Comparison of ENCODE assay signal across 17 cellular contexts in the genomic region with DNA sequence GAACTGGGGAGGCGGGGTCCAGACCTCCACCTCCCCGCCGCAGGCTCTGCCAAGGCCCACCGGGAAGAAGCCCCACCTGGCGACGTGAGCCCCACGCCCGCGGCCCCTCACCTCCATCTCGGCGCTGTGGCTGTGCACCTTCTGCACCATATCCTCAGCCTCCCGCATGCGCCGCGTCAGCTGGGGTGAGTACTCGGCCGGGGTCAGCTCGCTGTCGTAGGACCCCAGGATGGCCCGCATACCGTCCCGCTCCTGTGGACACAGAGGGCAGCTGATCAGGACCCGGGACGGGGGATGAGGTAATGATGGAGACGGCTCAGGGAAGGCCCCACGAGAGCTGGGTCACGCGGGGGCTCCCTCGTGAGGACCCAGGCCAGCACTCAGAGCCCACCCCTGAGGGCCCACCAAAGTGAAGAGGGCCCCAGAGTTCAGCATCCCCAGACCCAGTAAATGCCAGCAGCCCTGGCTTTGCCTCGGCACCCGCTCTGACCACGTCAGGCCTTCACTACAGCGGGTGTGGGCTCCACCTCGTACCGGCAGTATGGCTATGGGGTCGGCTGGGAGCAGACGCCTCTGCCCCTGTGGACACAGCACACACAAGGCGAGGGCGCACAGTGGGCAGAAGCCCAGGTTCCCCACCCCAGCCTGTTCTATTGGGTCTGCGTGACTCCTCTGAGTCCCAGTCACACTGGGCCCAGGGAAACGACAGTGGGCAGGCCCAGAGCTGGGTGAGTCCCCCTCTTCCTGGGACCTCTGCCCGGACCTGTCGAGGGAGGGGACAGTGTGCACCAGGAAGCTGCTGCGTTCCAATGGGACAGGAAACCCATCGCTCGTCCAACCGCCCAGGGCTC.
DNase-seq lines count a peak whose midpoint lies in the region; ATAC-seq, FAIRE-seq and TF ChIP-seq lines count a peak whose summit lies in the region.
"Had no signal": no experiment of that assay in that cellular context is flagged by ENCODE, and none has a peak within 500 bp of the region (broad histone marks: within the 10 kb centered on the region; RNA-seq: fewer than 3 reads in every experiment).

No MANE protein-coding gene starts in this region.

- H3K79me2 ChIP-seq in PC-9 (ENCODE audit: low read depth), result no peaks in the 10 kb centered on the region

- no peaks in the 10 kb centered on the region for H3K27me3 ChIP-seq in HUES6 (ENCODE audit: control insufficient read depth, insufficient read depth, low read length)
- no peaks in the 10 kb centered on the region for H3K27me3 ChIP-seq in PC-9 (ENCODE audit: insufficient read depth, low read depth)
- H3K27me3 ChIP-seq: MG63, thyroid gland had no signal

- peaks cover 3% of the 10 kb centered on the region for H4K20me1 ChIP-seq in PC-9 (ENCODE audit: insufficient read depth)

- POLR2A ChIA-PET in PC-9 (lab: Charles Lee; ENCODE audit: unreplicated experiment), result interaction anchor here (0.5 kb wide), 1 partner anchor 899 kb away, joined by 6 read pairs; no protein-coding TSS in a partner anchor

- H3K4me2 ChIP-seq in PC-9, result no peak overlapping the region

- H3F3A ChIP-seq in PC-9 (ENCODE audit: insufficient read depth, low read depth), result no peaks in the 10 kb centered on the region

- no peak overlapping the region for H3K4me3 Mint-ChIP-seq in chondrocyte (ENCODE audit: unreplicated experiment)
- H3K4me3 Mint-ChIP-seq in activated T-cell treated with anti-CD3 and anti-CD28 coated beads, Interleukin-2, amount 50 U/mL, for 24 hours, result no peak overlapping the region
- H3K4me3 Mint-ChIP-seq: naive thymus-derived CD8-positive, alpha-beta T cell; stimulated activated memory B cell treated with anti-CD40 and anti-IgM and Interleukin-4, amounts not matched to agents 10 μg/mL and 1 μg/mL and 100 μg/mL, for 72 hours; T-cell had no signal

- intact Hi-C loops in kidney (cut with DNase I), result no loop called here
- intact Hi-C loops in sciatic nerve (cut with DNase I), result no loop called here
- intact Hi-C loops in PC-9 (cut with micrococcal nuclease; ENCODE audit: unreplicated experiment), result no loop called here

- H3K27me3 Mint-ChIP-seq in chondrocyte (ENCODE audit: low read depth), result no peaks in the 10 kb centered on the region
- no peaks in the 10 kb centered on the region for H3K27me3 Mint-ChIP-seq in activated T-cell treated with anti-CD3 and anti-CD28 coated beads, Interleukin-2, amount 50 U/mL, for 24 hours
- H3K27me3 Mint-ChIP-seq: naive thymus-derived CD8-positive, alpha-beta T cell; stimulated activated memory B cell treated with anti-CD40 and anti-IgM and Interleukin-4, amounts not matched to agents 10 μg/mL and 1 μg/mL and 100 μg/mL, for 72 hours; T-cell had no signal

- CTCF ChIA-PET in PC-9 (lab: Charles Lee), result interaction anchor here (0.6 kb wide), 1 partner anchor 928 kb away, joined by 6 read pairs; no protein-coding TSS in a partner anchor

- no peak overlapping the region for H2AFZ ChIP-seq in PC-9

- TF ChIP-seq CTCF in chondrocyte (IDR thresholded peaks at IDR 0.05) (no peak), kidney (IDR thresholded peaks at IDR 0.05; ENCODE audit: borderline replicate concordance, extremely low read depth, insufficient read depth) (no peak), PC-9 (conservative IDR thresholded peaks at IDR 0.05) (no peak)

- no peaks in the 10 kb centered on the region for H3K36me3 Mint-ChIP-seq in chondrocyte (ENCODE audit: low read depth)
- H3K36me3 Mint-ChIP-seq in activated T-cell treated with anti-CD3 and anti-CD28 coated beads, Interleukin-2, amount 50 U/mL, for 24 hours (ENCODE audit: low read depth), result peaks cover 18% of the 10 kb centered on the region

- no peaks in the 10 kb centered on the region for H3K9me3 Mint-ChIP-seq in chondrocyte (ENCODE audit: low read depth)
- no peaks in the 10 kb centered on the region for H3K9me3 Mint-ChIP-seq in activated T-cell treated with anti-CD3 and anti-CD28 coated beads, Interleukin-2, amount 50 U/mL, for 24 hours
- H3K9me3 Mint-ChIP-seq: naive thymus-derived CD8-positive, alpha-beta T cell; stimulated activated memory B cell treated with anti-CD40 and anti-IgM and Interleukin-4, amounts not matched to agents 10 μg/mL and 1 μg/mL and 100 μg/mL, for 72 hours; T-cell had no signal

- ATAC-seq in sciatic nerve, result no peak
- ATAC-seq in GM19395 (IDR thresholded peaks at IDR 0.05; ENCODE audit: unreplicated experiment), result no peak
- ATAC-seq: naive thymus-derived CD8-positive, alpha-beta T cell; stimulated activated memory B cell treated with anti-CD40 and anti-IgM and Interleukin-4, amounts not matched to agents 10 μg/mL and 1 μg/mL and 100 μg/mL, for 72 hours; T-cell had no signal

- peaks cover 8% of the 10 kb centered on the region; the same call in 1 of the 2 replicates for H3K4me1 ChIP-seq in HUES6 (ENCODE audit: control insufficient read depth, insufficient read depth, low read length)
- H3K4me1 ChIP-seq in kidney (ENCODE audit: control insufficient read depth in 1 of 2, insufficient read depth in 1 of 2, low read depth in 1 of 2, low read length in 2 of 2), result no peaks in the 10 kb centered on the region
- 0 out of 2 replicates have a peak, but pooled peaks cover 3% of the 10 kb centered on the region for H3K4me1 ChIP-seq in PC-9 (replicated peaks; ENCODE audit: insufficient read depth)

- H3K4me3 ChIP-seq in HUES6 (ENCODE audit: low read depth, low read length), result no peak overlapping the region
- no peak overlapping the region for H3K4me3 ChIP-seq in kidney (ENCODE audit: low read length in 2 of 2)
- H3K4me3 ChIP-seq in PC-9, result no peak overlapping the region
- H3K4me3 ChIP-seq: MG63, thyroid gland had no signal

- BruUV-seq in PC-9 (replicated peaks; lab: Mats Ljungman, UMichigan), result no TSS peak

- no peak for FAIRE-seq in kidney (lab: Jason Lieb, UNC)
- FAIRE-seq: astrocyte, colon had no signal

- H3K9ac ChIP-seq in HUES6 (ENCODE audit: low read length), result peak overlapping the region; percentile 39
- H3K9ac ChIP-seq in kidney (ENCODE audit: low read length in 2 of 2), result no peak overlapping the region

- H3K36me3 ChIP-seq in HUES6 (ENCODE audit: control insufficient read depth, insufficient read depth, low read length), result peaks cover 9% of the 10 kb centered on the region; the same call in 1 of the 2 replicates
- no peaks in the 10 kb centered on the region for H3K36me3 ChIP-seq in kidney (ENCODE audit: control insufficient read depth in 1 of 2, insufficient read depth in 2 of 2, low read length in 2 of 2)
- H3K36me3 ChIP-seq in PC-9 (ENCODE audit: low read depth), result no peaks in the 10 kb centered on the region
- H3K36me3 ChIP-seq: MG63, thyroid gland had no signal

- no peak overlapping the region for H3K27ac Mint-ChIP-seq in chondrocyte (ENCODE audit: unreplicated experiment)
- no peak overlapping the region for H3K27ac Mint-ChIP-seq in activated T-cell treated with anti-CD3 and anti-CD28 coated beads, Interleukin-2, amount 50 U/mL, for 24 hours
- H3K27ac Mint-ChIP-seq: naive thymus-derived CD8-positive, alpha-beta T cell; stimulated activated memory B cell treated with anti-CD40 and anti-IgM and Interleukin-4, amounts not matched to agents 10 μg/mL and 1 μg/mL and 100 μg/mL, for 72 hours; T-cell had no signal

- H3K27ac ChIP-seq in HUES6 (ENCODE audit: low read depth, low read length) (0 out of 2 replicates have a peak overlapping the region, but pooled peaks have one; percentile 47), kidney (ENCODE audit: low read depth in 2 of 2, low read length in 2 of 2) (no peak overlapping the region), PC-9 (no peak overlapping the region)
- H3K27ac ChIP-seq: thyroid gland had no signal

- H3K9me2 ChIP-seq in PC-9 (ENCODE audit: insufficient read depth), result no peaks in the 10 kb centered on the region

- DNase-seq in chondrocyte (ENCODE audit: low spot score) (peak; percentile 81), kidney (peak; percentile 70), sciatic nerve (ENCODE audit: low spot score) (peak; percentile 51), PC-9 (no peak)
- DNase-seq in activated T-cell treated with anti-CD3 and anti-CD28 coated beads, Interleukin-2, amount 50 U/mL, for 24 hours, result no peak
- DNase-seq: activated CD4-positive, alpha-beta T cell treated with anti-CD3 and anti-CD28 coated beads for 48 hours; IMR-90; mesenchymal stem cell; MG63; T-cell; thyroid gland had no signal

- H3K9me3 ChIP-seq in HUES6 (ENCODE audit: control insufficient read depth, insufficient read depth, low read depth, low read length) (no peaks in the 10 kb centered on the region), kidney (ENCODE audit: control insufficient read depth in 1 of 2, low read length in 2 of 2) (no peaks in the 10 kb centered on the region), PC-9 (ENCODE audit: insufficient read depth, low read depth) (no peaks in the 10 kb centered on the region)
- H3K9me3 ChIP-seq: MG63, thyroid gland had no signal

- H3K4me1 Mint-ChIP-seq in chondrocyte (ENCODE audit: low read depth), result peaks cover 25% of the 10 kb centered on the region
- H3K4me1 Mint-ChIP-seq in activated T-cell treated with anti-CD3 and anti-CD28 coated beads, Interleukin-2, amount 50 U/mL, for 24 hours (ENCODE audit: low read depth), result peaks cover 8% of the 10 kb centered on the region

Comparison
In these comparisons a context has a peak if more than half of its experiments do, and no peak if none do; other contexts are left out.
1. DNase-seq: peak in chondrocyte (single experiment), kidney (single experiment) and sciatic nerve (single experiment); none in PC-9 (0 of 2) and activated T-cell treated with anti-CD3 and anti-CD28 coated beads, Interleukin-2, amount 50 U/mL, for 24 hours (single experiment).